ENCODE assay signal across 8 cellular contexts in genomic region chr7:876077-876971, GRCh38. TPM values are rescaled to one million over a fixed set of nuclear protein-coding genes. Genes with fewer than 3 reads are reported as not detected.
DNase-seq lines count a peak whose midpoint lies in the region; ATAC-seq and TF ChIP-seq lines count a peak whose summit lies in the region.

GET4 (plus strand) TSS chr7:876554; CDS start chr7:876646, 92 bp downstream.

- in situ Hi-C loops in G401 (cut with HindIII; ENCODE audit: low sequenced_read_pairs) = no loop called here

- TF ChIP-seq POLR2A in gastroesophageal sphincter (IDR thresholded peaks at IDR 0.05) = peak; percentile 74 to 93

- DNase-seq in G401 (ENCODE audit: low spot score) (peak; percentile 92), H7 (peak; percentile 100), MG63 (peak; percentile 93), SJSA1 (ENCODE audit: low read depth in 1 of 2, low spot score in 2 of 2) (peak; percentile 94 to 96), non-pigmented ciliary epithelial cell (ENCODE audit: low read depth) (peak; percentile 56), superior temporal gyrus (ENCODE audit: extremely low spot score) (peak; percentile 90)
- peak; percentile 95 for DNase-seq in activated naive CD4-positive, alpha-beta T cell treated with Interleukin-2 at 50 U/mL for 16 hours

- H3K36me3 ChIP-seq in H7 (replicated peaks; ENCODE audit: control insufficient read depth, insufficient read depth, low read length) (peaks cover 9% of the 10 kb centered on the region), MG63 (peaks cover 47% of the 10 kb centered on the region), SJSA1 (peaks cover 64% of the 10 kb centered on the region), gastroesophageal sphincter (peaks cover 0 to 17% of the 10 kb centered on the region in 2 donors)

- no peak for TF ChIP-seq EP300 in gastroesophageal sphincter (IDR thresholded peaks at IDR 0.05)

- H3K4me3 ChIP-seq in H7 (ENCODE audit: insufficient read depth, low read depth, low read length) (peak within 1 kb of the TSS; percentile 86), MG63 (peak within 1 kb of the TSS; percentile 87), SJSA1 (peak within 1 kb of the TSS; percentile 100), gastroesophageal sphincter (peak within 1 kb of the TSS; percentile 87 to 90)

- H3K4me1 ChIP-seq in SJSA1 (replicated peaks) = peaks cover 11% of the 10 kb centered on the region
- H3K4me1 ChIP-seq in gastroesophageal sphincter = peaks cover 2 to 87% (median 35%) of the 10 kb centered on the region in 3 donors

- H3K27me3 ChIP-seq in H7 (ENCODE audit: control insufficient read depth, insufficient read depth, low read length) = no peaks in the 10 kb centered on the region
- H3K27me3 ChIP-seq in MG63 = no peaks in the 10 kb centered on the region
- H3K27me3 ChIP-seq in SJSA1 (replicated peaks) = no peaks in the 10 kb centered on the region
- H3K27me3 ChIP-seq in gastroesophageal sphincter = no peaks in the 10 kb centered on the region

- peak; percentile 87 for ATAC-seq in gastroesophageal sphincter

- H3K27ac ChIP-seq in SJSA1 (peak within 1 kb of the TSS; percentile 83), gastroesophageal sphincter (peak within 1 kb of the TSS; percentile 82 to 97 (median 92))

- TF ChIP-seq CTCF in gastroesophageal sphincter (IDR thresholded peaks at IDR 0.05) = peak in 3 of 4 experiments; percentile 20 to 49 (median 41)

- H3K9me3 ChIP-seq in MG63 = no peaks in the 10 kb centered on the region
- peaks cover 6% of the 10 kb centered on the region for H3K9me3 ChIP-seq in SJSA1 (replicated peaks)
- no peaks in the 10 kb centered on the region for H3K9me3 ChIP-seq in gastroesophageal sphincter

- WGBS in gastroesophageal sphincter (ENCODE audit: low coverage in 1 of 2), 2 donors = 0% methylated on average over 4 of the region's 129 CpGs; no CpG with 5 or more reads in 1 of the 2 donors

RNA-seq across cellular contexts. Expression of gene GET4, which starts in this region (rescaled TPM):
- total RNA-seq in G401 (2014; rRNA removed; shearing (Covaris generic)) = 98.5 and 102 TPM in 2 replicates
- total RNA-seq in H7 (2014; rRNA removed; shearing (Covaris generic)) = 50.8 and 61.9 TPM in 2 replicates
- total RNA-seq in MG63 (2014; rRNA removed; shearing (Covaris generic); ENCODE audit: low replicate concordance) = 58.2 and 58.9 TPM in 2 replicates
- total RNA-seq in SJSA1 (2014; rRNA removed; shearing (Covaris generic)) = 35.4 and 36.1 TPM in 2 replicates
- total RNA-seq in gastroesophageal sphincter = 10 to 100 TPM; 18.4 to 34.8 (median 28.7) TPM

Comparison
In these comparisons a context has a peak if more than half of its experiments do, and no peak if none do; other contexts are left out.
1. Peak in every context shown above with its lines: DNase-seq, ATAC-seq, H3K4me3 ChIP-seq and H3K27ac ChIP-seq.